Comparison of ENCODE assay signal across 2 cellular contexts in the genomic region with DNA sequence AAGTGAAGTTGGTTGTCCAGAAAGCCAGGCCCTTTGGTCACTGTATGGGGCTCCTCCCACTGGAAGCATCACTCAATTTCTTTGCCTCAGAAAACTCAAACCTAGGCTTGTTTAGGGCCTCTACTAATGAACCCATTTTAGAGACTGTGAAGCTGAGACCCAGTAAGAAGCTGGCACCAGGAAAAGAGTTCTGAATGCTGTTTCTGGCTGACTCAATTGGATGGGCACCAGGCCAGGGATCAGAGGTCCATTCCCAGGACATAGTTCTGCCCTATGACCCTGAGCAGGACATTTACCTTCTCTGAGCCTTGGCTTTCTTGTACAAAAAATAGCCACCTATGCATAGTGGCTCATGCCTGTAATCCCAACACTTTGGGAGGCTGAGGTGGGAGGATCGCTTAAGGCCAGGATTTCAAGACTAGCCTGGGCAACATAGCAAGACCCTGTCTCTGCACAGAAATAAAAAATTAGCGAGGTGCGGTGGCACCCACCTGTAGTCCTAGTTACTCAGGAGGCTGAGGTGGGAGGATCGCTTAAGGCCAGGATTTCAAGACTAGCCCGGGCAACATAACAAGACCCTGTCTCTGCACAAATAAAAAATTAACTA.
TF ChIP-seq lines count a peak whose summit lies in the region.

No MANE protein-coding gene starts in this region.

TF ChIP-seq in K562, 482 proteins besides CTCF, POLR2A, EP300 and RAD21:
- TF ChIP-seq CBX8 (IDR thresholded peaks at IDR 0.05; ENCODE audit: borderline replicate concordance, extremely low read depth, low read depth, low read length, poor library complexity, severe bottlenecking) (no peak), ZNF121 (CRISPR knock-in tag; conservative IDR thresholded peaks at IDR 0.05) (peak; percentile 29; the same call in 1 of the 2 replicates), BRF1 (IDR thresholded peaks at IDR 0.05; ENCODE audit: borderline replicate concordance, extremely low read depth, insufficient read length) (no peak), NR2F6 (CRISPR knock-in tag; IDR thresholded peaks at IDR 0.05) (no peak), RBM25 (IDR thresholded peaks at IDR 0.05; ENCODE audit: low read depth, low read length, severe bottlenecking) (peak; percentile 88)
TF ChIP-seq in K562: peak in this region for 2.

TF ChIP-seq in liver, 16 proteins besides CTCF, POLR2A, EP300 and RAD21:
- TF ChIP-seq FOXA2 (IDR thresholded peaks at IDR 0.05) (no peak), EGR1 (IDR thresholded peaks at IDR 0.05; ENCODE audit: low read depth in 2 of 2) (no peak), RXRA (IDR thresholded peaks at IDR 0.05) (peak in 1 of 2 donors; percentile 9), HNF4A (conservative IDR thresholded peaks at IDR 0.05) (peak; percentile 43 to 65)
